30 cellular contexts compared by ENCODE assay signal in genomic region chr1:205826975-205827374, GRCh38. TPM values are rescaled to one million over a fixed set of nuclear protein-coding genes. Genes with fewer than 3 reads are reported as not detected.
"Had no signal": no experiment of that assay in that cellular context is flagged by ENCODE, and none has a peak within 500 bp of the region (broad histone marks: within the 10 kb centered on the region; RNA-seq: fewer than 3 reads in every experiment).

No MANE protein-coding gene starts in this region.

- H3K27ac Mint-ChIP-seq: activated CD4-positive, alpha-beta memory T cell treated with anti-CD3 and anti-CD28 coated beads for 36 hours; activated CD4-positive, alpha-beta T cell treated with anti-CD3 and anti-CD28 coated beads, Interleukin-2, amount 10 ng/mL, durations not matched to agents 24 days and 14 days; activated naive CD4-positive, alpha-beta T cell treated with anti-CD3 and anti-CD28 coated beads, Interleukin-2, amount 50 U/mL, for 24 hours; activated naive CD8-positive, alpha-beta T cell treated with anti-CD3 and anti-CD28 coated beads, Interleukin-2, amount 50 U/mL, for 24 hours; activated T-cell treated with anti-CD3 and anti-CD28 coated beads, Interleukin-2, amount 50 U/mL, for 24 hours; natural killer cell; T-helper 1 cell treated with Interleukin-12 subunit alpha and Interleukin-12 subunit beta and Interleukin-4 antibody, amounts not matched to agents 30 μg/mL and 1 μg/mL, for 36 hours had no signal

- H3K4me1 Mint-ChIP-seq: activated naive CD4-positive, alpha-beta T cell treated with anti-CD3 and anti-CD28 coated beads, Interleukin-2, amount 50 U/mL, for 24 hours had no signal

- H3K4me3 ChIP-seq: coronary artery, dorsolateral prefrontal cortex, gastrocnemius medialis, lung, ovary, psoas muscle, spleen, testis, transverse colon had no signal

- H3K9me3 ChIP-seq: gastrocnemius medialis, neutrophil, ovary, psoas muscle, testis, transverse colon had no signal

- H3K27me3 Mint-ChIP-seq: activated CD4-positive, alpha-beta memory T cell treated with anti-CD3 and anti-CD28 coated beads for 36 hours; activated naive CD4-positive, alpha-beta T cell treated with anti-CD3 and anti-CD28 coated beads, Interleukin-2, amount 50 U/mL, for 24 hours; activated naive CD8-positive, alpha-beta T cell treated with anti-CD3 and anti-CD28 coated beads, Interleukin-2, amount 50 U/mL, for 24 hours; activated T-cell treated with anti-CD3 and anti-CD28 coated beads, Interleukin-2, amount 50 U/mL, for 24 hours had no signal

- DNase-seq: activated CD4-positive, alpha-beta memory T cell treated with anti-CD3 and anti-CD28 coated beads for 36 hours; activated CD4-positive, alpha-beta T cell treated with anti-CD3 and anti-CD28 coated beads, Interleukin-2, amount 10 ng/mL, durations not matched to agents 24 days and 14 days; activated CD4-positive, CD25-positive, alpha-beta regulatory T cell treated with anti-CD3 and anti-CD28 coated beads, Interleukin-2, amount 50 U/mL, for 72 hours; activated CD8-positive, alpha-beta memory T cell treated with anti-CD3 and anti-CD28 coated beads, Interleukin-2, amount 50 U/mL, for 4 hours; activated gamma-delta T cell treated with Interleukin-2 at 50 U/mL for 16 hours; activated naive CD8-positive, alpha-beta T cell treated with anti-CD3 and anti-CD28 coated beads, Interleukin-2, amount 50 U/mL, for 24 hours; activated T-cell treated with anti-CD3 and anti-CD28 coated beads, Interleukin-2, amount 50 U/mL, for 24 hours; amygdala; cerebellar nuclear complex; dorsolateral prefrontal cortex; effector memory CD4-positive, alpha-beta T cell; erythroblast; kidney glomerular epithelial cell; mesendoderm; natural killer cell; psoas muscle; spleen; stimulated activated naive CD8-positive, alpha-beta T cell treated with anti-CD3 and anti-CD28 coated beads, Interleukin-15, Interleukin-2, amounts not matched to agents 100 U/mL and 50 U/mL, for 24 hours; T-helper 9 cell; testis; transverse colon had no signal

- H3K9me3 Mint-ChIP-seq: activated CD4-positive, alpha-beta memory T cell treated with anti-CD3 and anti-CD28 coated beads for 36 hours; activated CD4-positive, alpha-beta T cell treated with anti-CD3 and anti-CD28 coated beads, Interleukin-2, amount 10 ng/mL, durations not matched to agents 24 days and 14 days; activated naive CD4-positive, alpha-beta T cell treated with anti-CD3 and anti-CD28 coated beads, Interleukin-2, amount 50 U/mL, for 24 hours; activated naive CD8-positive, alpha-beta T cell treated with anti-CD3 and anti-CD28 coated beads, Interleukin-2, amount 50 U/mL, for 24 hours; activated T-cell treated with anti-CD3 and anti-CD28 coated beads, Interleukin-2, amount 50 U/mL, for 24 hours; natural killer cell; T-helper 1 cell treated with Interleukin-12 subunit alpha and Interleukin-12 subunit beta and Interleukin-4 antibody, amounts not matched to agents 30 μg/mL and 1 μg/mL, for 36 hours had no signal

- H3K36me3 ChIP-seq: gastrocnemius medialis, neutrophil, ovary, spleen, transverse colon, WERI-Rb-1 had no signal

- H3K4me1 ChIP-seq: psoas muscle, transverse colon had no signal

- H3K36me3 Mint-ChIP-seq: activated CD4-positive, alpha-beta memory T cell treated with anti-CD3 and anti-CD28 coated beads for 36 hours; natural killer cell had no signal

- ATAC-seq: natural killer cell had no signal

- H3K27ac ChIP-seq: coronary artery, dorsolateral prefrontal cortex, gastrocnemius medialis, neutrophil, psoas muscle, spleen, transverse colon, WERI-Rb-1 had no signal

- H3K4me3 Mint-ChIP-seq: activated CD4-positive, alpha-beta memory T cell treated with anti-CD3 and anti-CD28 coated beads for 36 hours; activated CD4-positive, alpha-beta T cell treated with anti-CD3 and anti-CD28 coated beads, Interleukin-2, amount 10 ng/mL, durations not matched to agents 24 days and 14 days; activated naive CD4-positive, alpha-beta T cell treated with anti-CD3 and anti-CD28 coated beads, Interleukin-2, amount 50 U/mL, for 24 hours; activated naive CD8-positive, alpha-beta T cell treated with anti-CD3 and anti-CD28 coated beads, Interleukin-2, amount 50 U/mL, for 24 hours; activated T-cell treated with anti-CD3 and anti-CD28 coated beads, Interleukin-2, amount 50 U/mL, for 24 hours; natural killer cell; T-helper 1 cell treated with Interleukin-12 subunit alpha and Interleukin-12 subunit beta and Interleukin-4 antibody, amounts not matched to agents 30 μg/mL and 1 μg/mL, for 36 hours had no signal

- H3K27me3 ChIP-seq: dorsolateral prefrontal cortex, gastrocnemius medialis, ovary, spleen, testis, transverse colon had no signal

RNA-seq across cellular contexts. Expression of gene PM20D1, which starts 23.0 kb away (rescaled TPM):
- total RNA-seq: bronchial epithelial cell, gastrocnemius medialis, transverse colon had no signal
